ENCODE assay signal across 2 cellular contexts in the genomic region with DNA sequence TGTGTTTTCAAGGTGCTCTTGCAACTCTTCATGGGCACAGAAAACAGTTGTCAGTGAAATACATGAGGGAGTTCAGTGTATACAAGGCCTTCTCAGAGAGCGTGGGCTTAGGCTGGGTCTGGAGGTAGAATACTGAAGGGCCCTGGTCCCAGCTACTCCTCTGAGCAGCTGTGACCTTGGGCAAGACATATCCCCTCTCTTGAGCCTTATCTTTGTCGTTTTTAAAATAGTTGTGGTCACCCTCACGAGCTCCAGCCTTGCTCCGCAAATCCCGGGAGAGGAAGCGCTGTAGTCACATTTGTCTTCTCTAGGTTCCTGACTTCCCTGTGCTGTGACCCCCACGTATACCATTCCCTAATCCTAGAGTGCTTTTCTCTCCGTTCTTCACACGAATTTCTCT.
TF ChIP-seq lines count a peak whose summit lies in the region.

No MANE protein-coding gene starts in this region.

TF ChIP-seq in K562, 482 proteins besides CTCF, POLR2A, EP300 and RAD21 (continues in another document):
- TF ChIP-seq, protein P1, sequence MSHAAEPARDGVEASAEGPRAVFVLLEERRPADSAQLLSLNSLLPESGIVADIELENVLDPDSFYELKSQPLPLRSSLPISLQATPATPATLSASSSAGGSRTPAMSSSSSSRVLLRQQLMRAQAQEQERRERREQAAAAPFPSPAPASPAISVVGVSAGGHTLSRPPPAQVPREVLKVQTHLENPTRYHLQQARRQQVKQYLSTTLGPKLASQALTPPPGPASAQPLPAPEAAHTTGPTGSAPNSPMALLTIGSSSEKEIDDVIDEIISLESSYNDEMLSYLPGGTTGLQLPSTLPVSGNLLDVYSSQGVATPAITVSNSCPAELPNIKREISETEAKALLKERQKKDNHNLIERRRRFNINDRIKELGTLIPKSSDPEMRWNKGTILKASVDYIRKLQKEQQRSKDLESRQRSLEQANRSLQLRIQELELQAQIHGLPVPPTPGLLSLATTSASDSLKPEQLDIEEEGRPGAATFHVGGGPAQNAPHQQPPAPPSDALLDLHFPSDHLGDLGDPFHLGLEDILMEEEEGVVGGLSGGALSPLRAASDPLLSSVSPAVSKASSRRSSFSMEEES (CRISPR knock-in tag; IDR thresholded peaks at IDR 0.05): 0 out of 2 replicates have a peak, but pooled peaks have one; percentile 12
- peak; percentile 38; the same call in 1 of the 2 replicates for TF ChIP-seq TFAP4 (CRISPR knock-in tag; IDR thresholded peaks at IDR 0.05; ENCODE audit: borderline replicate concordance)
- no peak for TF ChIP-seq CBX2 (IDR thresholded peaks at IDR 0.05; ENCODE audit: insufficient read depth, low read length, poor library complexity, severe bottlenecking)
- no peak for TF ChIP-seq DMBX1 (CRISPR knock-in tag; IDR thresholded peaks at IDR 0.05; ENCODE audit: borderline replicate concordance)
- TF ChIP-seq, protein P2, sequence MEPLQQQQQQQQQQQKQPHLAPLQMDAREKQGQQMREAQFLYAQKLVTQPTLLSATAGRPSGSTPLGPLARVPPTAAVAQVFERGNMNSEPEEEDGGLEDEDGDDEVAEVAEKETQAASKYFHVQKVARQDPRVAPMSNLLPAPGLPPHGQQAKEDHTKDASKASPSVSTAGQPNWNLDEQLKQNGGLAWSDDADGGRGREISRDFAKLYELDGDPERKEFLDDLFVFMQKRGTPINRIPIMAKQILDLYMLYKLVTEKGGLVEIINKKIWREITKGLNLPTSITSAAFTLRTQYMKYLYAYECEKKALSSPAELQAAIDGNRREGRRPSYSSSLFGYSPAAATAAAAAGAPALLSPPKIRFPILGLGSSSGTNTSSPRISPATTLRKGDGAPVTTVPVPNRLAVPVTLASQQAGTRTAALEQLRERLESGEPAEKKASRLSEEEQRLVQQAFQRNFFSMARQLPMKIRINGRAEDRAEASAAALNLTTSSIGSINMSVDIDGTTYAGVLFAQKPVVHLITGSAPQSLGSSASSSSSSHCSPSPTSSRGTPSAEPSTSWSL (CRISPR knock-in tag; IDR thresholded peaks at IDR 0.05; ENCODE audit: borderline replicate concordance): no peak
- peak; percentile 72 for TF ChIP-seq BHLHE40 (IDR thresholded peaks at IDR 0.05; ENCODE audit: low read length)
- 0 out of 2 replicates have a peak, but pooled peaks have one; percentile 24 for TF ChIP-seq L3MBTL2 (IDR thresholded peaks at IDR 0.05)
- 0 out of 2 replicates have a peak, but pooled peaks have one; percentile 10 for TF ChIP-seq JUND (IDR thresholded peaks at IDR 0.05; ENCODE audit: borderline replicate concordance, low read depth, low read length)
- TF ChIP-seq JUND (tag; IDR thresholded peaks at IDR 0.05; ENCODE audit: borderline replicate concordance, low read depth, low read length): no peak; the same call in 2 of the 3 replicates
- peak; percentile 61 for TF ChIP-seq CXXC5 (CRISPR knock-in tag; IDR thresholded peaks at IDR 0.05)
- TF ChIP-seq CTBP1 (IDR thresholded peaks at IDR 0.05; ENCODE audit: borderline replicate concordance): peak; percentile 33; the same call in 1 of the 2 replicates
- TF ChIP-seq RCOR1 (IDR thresholded peaks at IDR 0.05; ENCODE audit: borderline replicate concordance in 1 of 2, low read depth in 2 of 2, low read length in 2 of 2): peak in 1 of 2 experiments; percentile 78; a peak in 2 of 4 replicates
- TF ChIP-seq KDM1A (IDR thresholded peaks at IDR 0.05): no peak
- TF ChIP-seq ILK (tag; IDR thresholded peaks at IDR 0.05; ENCODE audit: borderline replicate concordance, low read depth): no peak
- TF ChIP-seq, protein P3, sequence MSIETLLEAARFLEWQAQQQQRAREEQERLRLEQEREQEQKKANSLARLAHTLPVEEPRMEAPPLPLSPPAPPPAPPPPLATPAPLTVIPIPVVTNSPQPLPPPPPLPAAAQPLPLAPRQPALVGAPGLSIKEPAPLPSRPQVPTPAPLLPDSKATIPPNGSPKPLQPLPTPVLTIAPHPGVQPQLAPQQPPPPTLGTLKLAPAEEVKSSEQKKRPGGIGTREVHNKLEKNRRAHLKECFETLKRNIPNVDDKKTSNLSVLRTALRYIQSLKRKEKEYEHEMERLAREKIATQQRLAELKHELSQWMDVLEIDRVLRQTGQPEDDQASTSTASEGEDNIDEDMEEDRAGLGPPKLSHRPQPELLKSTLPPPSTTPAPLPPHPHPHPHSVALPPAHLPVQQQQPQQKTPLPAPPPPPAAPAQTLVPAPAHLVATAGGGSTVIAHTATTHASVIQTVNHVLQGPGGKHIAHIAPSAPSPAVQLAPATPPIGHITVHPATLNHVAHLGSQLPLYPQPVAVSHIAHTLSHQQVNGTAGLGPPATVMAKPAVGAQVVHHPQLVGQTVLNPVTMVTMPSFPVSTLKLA (conservative IDR thresholded peaks at IDR 0.05): no peak
- peak in 1 of 2 experiments; percentile 87; a peak in 2 of 4 replicates for TF ChIP-seq TEAD1 (CRISPR knock-in tag; IDR thresholded peaks at IDR 0.05)
- no peak for TF ChIP-seq FOXJ3 (CRISPR knock-in tag; IDR thresholded peaks at IDR 0.05)
- TF ChIP-seq ETV1 (tag; conservative IDR thresholded peaks at IDR 0.05; ENCODE audit: low read depth): 0 out of 2 replicates have a peak, but pooled peaks have one; percentile 26
- TF ChIP-seq ZEB2 (IDR thresholded peaks at IDR 0.05): peak; percentile 45; the same call in 1 of the 2 replicates
- 0 out of 4 replicates have a peak, but pooled peaks of 1 of the 2 experiments have one; percentile 28 for TF ChIP-seq HDAC1 (IDR thresholded peaks at IDR 0.05)
- TF ChIP-seq SPI1 (IDR thresholded peaks at IDR 0.05; ENCODE audit: borderline replicate concordance, low read depth, low read length): peak; percentile 53; the same call in 1 of the 2 replicates
- TF ChIP-seq NRF1 (conservative IDR thresholded peaks at IDR 0.05 in 1 of 2, IDR thresholded peaks at IDR 0.05 in 1 of 2): peak in 1 of 2 experiments; percentile 21; a peak in 1 of 4 replicates
- TF ChIP-seq MYBL2 (IDR thresholded peaks at IDR 0.05; ENCODE audit: low read depth): no peak
- TF ChIP-seq MYBL2 (CRISPR knock-in tag; IDR thresholded peaks at IDR 0.05; ENCODE audit: borderline replicate concordance): no peak
- no peak for TF ChIP-seq LARP7 (IDR thresholded peaks at IDR 0.05)
- TF ChIP-seq SMARCE1 (IDR thresholded peaks at IDR 0.05): 0 out of 2 replicates have a peak, but pooled peaks have one; percentile 16
- peak; percentile 36; the same call in 1 of the 2 replicates for TF ChIP-seq ZFX (CRISPR knock-in tag; IDR thresholded peaks at IDR 0.05)
- peak; percentile 96 for TF ChIP-seq ESRRA (IDR thresholded peaks at IDR 0.05; ENCODE audit: borderline replicate concordance, low read depth)

TF ChIP-seq in neural cell, 6 proteins besides CTCF, POLR2A, EP300 and RAD21:
- TF ChIP-seq SMC3 (conservative IDR thresholded peaks at IDR 0.05; ENCODE audit: poor library complexity) (no peak), REST (IDR thresholded peaks at IDR 0.05; ENCODE audit: borderline replicate concordance) (no peak), EZH2 (IDR thresholded peaks at IDR 0.05; ENCODE audit: borderline replicate concordance, insufficient read depth, low read length, poor library complexity, severe bottlenecking) (no peak), MXI1 (conservative IDR thresholded peaks at IDR 0.05; ENCODE audit: poor library complexity, severe bottlenecking) (no peak), POLR2AphosphoS5 (IDR thresholded peaks at IDR 0.05) (no peak), TAF1 (IDR thresholded peaks at IDR 0.05; ENCODE audit: low read depth) (no peak)
